In genomic region chr1:234498448-234499118, GRCh38 we compare ENCODE assay signal across 9 cellular contexts. TPM values are rescaled to one million over a fixed set of nuclear protein-coding genes. Genes with fewer than 3 reads are reported as not detected.
A peak's percentile ranks its signal among the peaks of the same experiment; 100 is the strongest.
DNase-seq lines count a peak whose midpoint lies in the region; ATAC-seq and TF ChIP-seq lines count a peak whose summit lies in the region.
"Had no signal": no experiment of that assay in that cellular context is flagged by ENCODE, and none has a peak within 500 bp of the region (broad histone marks: within the 10 kb centered on the region; RNA-seq: fewer than 3 reads in every experiment).

No MANE protein-coding gene starts in this region.

- H3K27ac ChIP-seq in hepatocyte (peak overlapping the region; percentile 34), stomach (peak overlapping the region; percentile 43 to 87 (median 86))

- no peak overlapping the region for H3K4me3 ChIP-seq in hepatocyte
- H3K4me3 ChIP-seq in stomach, result no peak overlapping the region

- H3K9me3 Mint-ChIP-seq in activated CD4-positive, alpha-beta memory T cell treated with anti-CD3 and anti-CD28 coated beads for 36 hours, result peaks cover 12% of the 10 kb centered on the region

- CTCF ChIA-PET in activated CD4-positive, alpha-beta memory T cell treated with anti-CD3 and anti-CD28 coated beads for 36 hours (lab: Charles Lee), result interaction anchor here (1.0 to 4.2 kb wide), 11 partner anchors 11 to 591 kb away, joined by 3 to 44 read pairs (median 5); no protein-coding TSS in a partner anchor

- no peak overlapping the region for H3K4me2 ChIP-seq in hepatocyte

- 67% methylated on average over 9 of the region's 9 CpGs for WGBS in hepatocyte (ENCODE audit: low lambda C conversion rate, missing lambda C conversion rate)
- 46 to 56% (median 49%) methylated on average over 7 to 9 of the region's 9 CpGs for WGBS in stomach, 5 donors

- ATAC-seq in HG03045 (IDR thresholded peaks at IDR 0.05; ENCODE audit: unreplicated experiment) (peak; percentile 6), GM21576 (IDR thresholded peaks at IDR 0.05; ENCODE audit: unreplicated experiment) (no peak)

- H4K20me1 ChIP-seq in hepatocyte (ENCODE audit: insufficient read depth, poor library complexity, severe bottlenecking), result no peaks in the 10 kb centered on the region

- DNase-seq in activated CD4-positive, alpha-beta memory T cell treated with anti-CD3 and anti-CD28 coated beads for 36 hours, result no peak
- DNase-seq in hepatocyte (ENCODE audit: low spot score), result no peak
- no peak for DNase-seq in stomach
- no peak for DNase-seq in OCI-M2 (lab: John Stamatoyannopoulos, UW; ENCODE audit: unreplicated experiment)
- DNase-seq in NCI-H1417 treated with DMSO at 0.1 percent for 48 hours (lab: John Stamatoyannopoulos, UW), result no peak
- no peak for DNase-seq in medulla oblongata (ENCODE audit: extremely low spot score)

- H3K9me3 ChIP-seq in hepatocyte (ENCODE audit: low read depth) (no peaks in the 10 kb centered on the region), stomach (no peaks in the 10 kb centered on the region)

- TF ChIP-seq EP300 in stomach (IDR thresholded peaks at IDR 0.05), result no peak

- no peaks in the 10 kb centered on the region for H3K9me2 ChIP-seq in hepatocyte (replicated peaks; ENCODE audit: insufficient read depth)

- no peaks in the 10 kb centered on the region for H3K27me3 ChIP-seq in hepatocyte
- H3K27me3 ChIP-seq in stomach, result no peaks in the 10 kb centered on the region

- no peaks in the 10 kb centered on the region for H3K79me2 ChIP-seq in hepatocyte

- TF ChIP-seq CTCF in hepatocyte (IDR thresholded peaks at IDR 0.05; ENCODE audit: poor library complexity) (no peak), stomach (IDR thresholded peaks at IDR 0.05) (no peak)

- TF ChIP-seq POLR2A in stomach (IDR thresholded peaks at IDR 0.05), result no peak

- no peak overlapping the region for H3K4me3 Mint-ChIP-seq in activated CD4-positive, alpha-beta memory T cell treated with anti-CD3 and anti-CD28 coated beads for 36 hours

- H3K27me3 Mint-ChIP-seq in activated CD4-positive, alpha-beta memory T cell treated with anti-CD3 and anti-CD28 coated beads for 36 hours, result peaks cover 4% of the 10 kb centered on the region

- H3K36me3 Mint-ChIP-seq in activated CD4-positive, alpha-beta memory T cell treated with anti-CD3 and anti-CD28 coated beads for 36 hours, result peaks cover 6% of the 10 kb centered on the region

- H2AFZ ChIP-seq in hepatocyte, result peak overlapping the region; percentile 40

- peak overlapping the region; percentile 53 for H3K27ac Mint-ChIP-seq in activated CD4-positive, alpha-beta memory T cell treated with anti-CD3 and anti-CD28 coated beads for 36 hours

- peaks cover 10% of the 10 kb centered on the region for H3K4me1 ChIP-seq in hepatocyte (ENCODE audit: insufficient read depth)
- peaks cover 14 to 45% (median 23%) of the 10 kb centered on the region in 4 donors for H3K4me1 ChIP-seq in stomach

- intact Hi-C loops in activated CD4-positive, alpha-beta memory T cell treated with anti-CD3 and anti-CD28 coated beads for 36 hours (cut with micrococcal nuclease), result loop anchor here (1.0 to 10.0 kb wide), 3 partner anchors 233 to 1006 kb away; partner anchors contain the start of gene B3GALNT2
- intact Hi-C loops in stomach (cut with DNase I; ENCODE audit: low total_unique reads), result loop anchor here (10.0 kb wide), 1 partner anchor 466 kb away; no protein-coding TSS in a partner anchor

- POLR2A ChIA-PET in activated CD4-positive, alpha-beta memory T cell treated with anti-CD3 and anti-CD28 coated beads for 36 hours (lab: Charles Lee), result interaction anchor here (0.6 to 2.6 kb wide), 5 partner anchors 18 to 513 kb away, joined by 3 to 10 read pairs (median 3); no protein-coding TSS in a partner anchor

- H3K36me3 ChIP-seq in hepatocyte (replicated peaks; ENCODE audit: insufficient read depth, low read depth) (no peaks in the 10 kb centered on the region), stomach (no peaks in the 10 kb centered on the region)
- H3K36me3 ChIP-seq: WERI-Rb-1 had no signal

- H3K4me1 Mint-ChIP-seq in activated CD4-positive, alpha-beta memory T cell treated with anti-CD3 and anti-CD28 coated beads for 36 hours (ENCODE audit: low read depth), result peaks cover 75% of the 10 kb centered on the region

RNA-seq across cellular contexts. Expression of gene TARBP1, which starts 19.6 kb away (rescaled TPM):
- total RNA-seq in activated CD4-positive, alpha-beta memory T cell treated with anti-CD3 and anti-CD28 coated beads for 36 hours, result 10 to 100 TPM; 28.9 to 30.1 TPM
- total RNA-seq in hepatocyte, result 22.8 and 22.9 TPM in 2 replicates
- polyA plus RNA-seq in hepatocyte, result 12.2 and 12.8 TPM in 2 replicates
- 10 to 100 TPM; 14.0 to 63.2 (median 53.9) TPM for total RNA-seq in stomach
- polyA plus RNA-seq in stomach, result 10 to 100 TPM in 1 of 3 donors, 1 to 10 TPM in 2; 5.7 to 34.7 (median 9.0) TPM
